In the genomic region with DNA sequence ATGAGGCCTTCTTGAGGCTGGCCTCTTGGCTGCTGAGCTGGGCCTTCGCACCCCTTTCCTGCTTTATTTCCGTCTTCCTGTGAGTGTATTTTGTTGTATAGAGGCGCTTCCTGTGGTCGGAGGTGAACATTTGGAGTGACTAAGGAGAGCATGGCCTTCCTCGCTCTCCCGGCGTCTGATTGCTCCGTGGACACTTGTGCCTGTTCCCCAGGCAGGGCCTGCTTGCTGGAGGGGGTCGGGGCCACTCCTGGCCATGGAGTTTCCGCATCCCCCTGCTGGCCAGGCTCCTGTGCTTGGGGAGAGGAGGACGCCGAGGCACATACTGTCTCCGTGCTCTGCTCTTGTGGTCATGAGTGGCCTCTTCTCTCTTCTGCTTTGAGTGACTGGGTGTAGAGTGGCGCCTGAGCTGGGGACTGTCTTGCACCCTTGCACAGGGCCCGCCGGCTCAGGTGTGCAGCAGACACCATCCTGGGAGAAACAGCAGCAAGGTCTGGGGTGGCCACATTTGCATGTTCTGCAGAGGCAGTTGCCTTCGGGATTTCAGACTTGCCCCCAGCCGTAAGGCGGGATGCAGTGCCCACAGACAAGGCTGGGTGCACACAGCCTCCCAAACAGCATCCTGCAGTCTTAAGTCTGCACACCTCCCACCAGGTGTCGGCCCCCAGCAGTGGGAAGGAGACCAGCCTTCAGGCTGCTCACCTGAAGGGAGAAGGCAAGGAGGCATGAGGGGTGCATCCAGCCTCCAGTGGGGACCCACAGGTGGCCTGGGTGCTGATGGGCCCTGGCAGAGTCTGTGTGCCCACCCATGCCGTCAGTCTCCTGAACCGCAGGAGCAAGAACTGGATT, we compare ENCODE assay signal across 11 cellular contexts. TPM values are rescaled to one million over a fixed set of nuclear protein-coding genes. Genes with fewer than 3 reads are reported as not detected.
A peak's percentile ranks its signal among the peaks of the same experiment; 100 is the strongest.
DNase-seq lines count a peak whose midpoint lies in the region; ATAC-seq and TF ChIP-seq lines count a peak whose summit lies in the region.
"Had no signal": no experiment of that assay in that cellular context is flagged by ENCODE, and none has a peak within 500 bp of the region (broad histone marks: within the 10 kb centered on the region; RNA-seq: fewer than 3 reads in every experiment).

No MANE protein-coding gene starts in this region.

- H3K27ac ChIP-seq in CD8-positive, alpha-beta T cell (ENCODE audit: low read depth, low read length), result peak overlapping the region; percentile 36
- H3K27ac ChIP-seq in dorsolateral prefrontal cortex, result peak overlapping the region in 55 of 59 donors; percentile 13 to 100 (median 89)
- no peak overlapping the region for H3K27ac ChIP-seq in trophoblast cell (ENCODE audit: low read depth, low read length)
- H3K27ac ChIP-seq: epithelial cell of prostate had no signal

- peaks cover 98% of the 10 kb centered on the region for H3K4me1 Mint-ChIP-seq in CD8-positive, alpha-beta T cell (ENCODE audit: low read depth)

- DNase-seq in CD8-positive, alpha-beta T cell, result no peak
- DNase-seq in NCI-H526 treated with DMSO at 0.1 percent for 48 hours (lab: John Stamatoyannopoulos, UW) (peak; percentile 72), dorsolateral prefrontal cortex (peak in 1 of 10 donors; percentile 41), trophoblast cell (no peak), NCI-H1105 (lab: John Stamatoyannopoulos, UW) (no peak), NCI-H748 (lab: John Stamatoyannopoulos, UW; ENCODE audit: unreplicated experiment) (no peak)
- DNase-seq: activated gamma-delta T cell treated with Interleukin-2 at 50 U/mL for 16 hours had no signal

- no peaks in the 10 kb centered on the region for H3K27me3 Mint-ChIP-seq in CD8-positive, alpha-beta T cell (ENCODE audit: low read depth)

- H3K4me2 ChIP-seq in trophoblast cell (ENCODE audit: low read length), result no peak overlapping the region

- peak overlapping the region; percentile 9 for H2AFZ ChIP-seq in trophoblast cell (ENCODE audit: insufficient read depth, low read length, poor library complexity)

- H4K12ac ChIP-seq in trophoblast cell (ENCODE audit: low read depth, low read length), result no peak overlapping the region

- H4K91ac ChIP-seq in trophoblast cell (ENCODE audit: low read depth, low read length), result no peak overlapping the region

- no peak for ATAC-seq in CD8-positive, alpha-beta T cell
- no peak for ATAC-seq in HG02623 (IDR thresholded peaks at IDR 0.05; ENCODE audit: unreplicated experiment)
- ATAC-seq in HG02938 (IDR thresholded peaks at IDR 0.05; ENCODE audit: unreplicated experiment), result no peak

- no peak overlapping the region for H2BK5ac ChIP-seq in trophoblast cell (ENCODE audit: low read depth, low read length, poor library complexity)

- POLR2A ChIA-PET in CD8-positive, alpha-beta T cell (lab: Charles Lee), result interaction anchor here (1.2 to 16.5 kb wide), 4 partner anchors 14 to 130 kb away, joined by 3 to 296 read pairs (median 5); no protein-coding TSS in a partner anchor

- H2BK12ac ChIP-seq in trophoblast cell (ENCODE audit: low read length), result no peak overlapping the region

- no CpG with 5 or more reads among the region's 22 CpGs for WGBS in trophoblast cell (ENCODE audit: extremely low coverage, insufficient coverage, insufficient read length)

- CTCF ChIA-PET in CD8-positive, alpha-beta T cell (lab: Charles Lee), result interaction anchor here (0.9 to 18.1 kb wide), 8 partner anchors 9 to 146 kb away, joined by 3 to 286 read pairs (median 5); no protein-coding TSS in a partner anchor

- H3K27me3 ChIP-seq in CD8-positive, alpha-beta T cell (ENCODE audit: insufficient read depth, low read length), result no peaks in the 10 kb centered on the region
- no peaks in the 10 kb centered on the region for H3K27me3 ChIP-seq in dorsolateral prefrontal cortex
- H3K27me3 ChIP-seq in trophoblast cell (ENCODE audit: insufficient read depth, low read length), result no peaks in the 10 kb centered on the region
- H3K27me3 ChIP-seq: left lung had no signal

- H3K23ac ChIP-seq in trophoblast cell (ENCODE audit: low read length), result no peak overlapping the region

- H3K4me3 ChIP-seq in CD8-positive, alpha-beta T cell (ENCODE audit: low read depth, low read length), result peak overlapping the region; percentile 34
- peak overlapping the region in 12 of 59 donors; percentile 0 to 52 (median 12) for H3K4me3 ChIP-seq in dorsolateral prefrontal cortex
- peak overlapping the region; percentile 16 for H3K4me3 ChIP-seq in trophoblast cell (ENCODE audit: low read depth, low read length)
- H3K4me3 ChIP-seq: left lung had no signal

- no peak for TF ChIP-seq CTCF in CD8-positive, alpha-beta T cell (IDR thresholded peaks at IDR 0.05)
- no peak for TF ChIP-seq CTCF in dorsolateral prefrontal cortex (IDR thresholded peaks at IDR 0.05 in 54 of 56, conservative IDR thresholded peaks at IDR 0.05 in 2 of 56; ENCODE audit: low read depth in 1 of 56, partially characterized antibody in 56 of 56)

- H3K9me3 ChIP-seq in CD8-positive, alpha-beta T cell (ENCODE audit: low read length), result no peaks in the 10 kb centered on the region
- no peaks in the 10 kb centered on the region for H3K9me3 ChIP-seq in trophoblast cell (ENCODE audit: insufficient read depth, low read depth, low read length)
- H3K9me3 ChIP-seq: left lung had no signal

- H3K9me3 Mint-ChIP-seq in CD8-positive, alpha-beta T cell, result no peaks in the 10 kb centered on the region

- peaks cover 99% of the 10 kb centered on the region for H3K4me1 ChIP-seq in CD8-positive, alpha-beta T cell (ENCODE audit: insufficient read depth, low read length)
- H3K4me1 ChIP-seq in trophoblast cell (ENCODE audit: control insufficient read depth in 1 of 2, insufficient read depth in 2 of 2, low read length in 2 of 2), result peaks cover 6 to 16% of the 10 kb centered on the region in 2 experiments

- H3K18ac ChIP-seq in trophoblast cell (ENCODE audit: low read length), result peak overlapping the region; percentile 26

- no peaks in the 10 kb centered on the region for H3K79me1 ChIP-seq in trophoblast cell (ENCODE audit: low read length)

- no peak overlapping the region for H4K8ac ChIP-seq in trophoblast cell (ENCODE audit: low read depth, low read length)

- H3K79me2 ChIP-seq in trophoblast cell (ENCODE audit: control insufficient read depth, insufficient read depth, low read length, poor library complexity), result peaks cover 28% of the 10 kb centered on the region

- H3K9ac ChIP-seq in trophoblast cell (ENCODE audit: low read length), result no peak overlapping the region

- no peak overlapping the region for H2AK5ac ChIP-seq in trophoblast cell (ENCODE audit: low read length)

- no peaks in the 10 kb centered on the region for H3K36me3 ChIP-seq in CD8-positive, alpha-beta T cell (ENCODE audit: insufficient read depth, low read length)
- H3K36me3 ChIP-seq in trophoblast cell (ENCODE audit: control insufficient read depth in 1 of 2, insufficient read depth in 2 of 2, low read length in 2 of 2), result peaks cover 7 to 10% of the 10 kb centered on the region in 2 experiments

- no peak overlapping the region for H2BK120ac ChIP-seq in trophoblast cell (ENCODE audit: insufficient read depth, low read length, poor library complexity)

- H3K4me3 Mint-ChIP-seq in CD8-positive, alpha-beta T cell, result peak overlapping the region; percentile 91

- H3K14ac ChIP-seq in trophoblast cell (ENCODE audit: low read length), result no peak overlapping the region

- H3K4ac ChIP-seq in trophoblast cell (ENCODE audit: low read depth, low read length), result peak overlapping the region; percentile 82

- peaks cover 25% of the 10 kb centered on the region for H3K36me3 Mint-ChIP-seq in CD8-positive, alpha-beta T cell

- intact Hi-C loops in CD8-positive, alpha-beta T cell (cut with DNase I, micrococcal nuclease), result no loop called here
- intact Hi-C loops in dorsolateral prefrontal cortex (cut with DNase I), result no loop called here

- peak overlapping the region; percentile 97 for H3K27ac Mint-ChIP-seq in CD8-positive, alpha-beta T cell

RNA-seq across cellular contexts. Expression of a gene that starts 16.4 kb away (rescaled TPM):
- 100 to 1,000 TPM; 359 to 364 TPM for total RNA-seq in CD8-positive, alpha-beta T cell
- 100 to 1,000 TPM in 101 of 120 experiments, 10 to 100 TPM in 19; 73.4 to 179 (median 116) TPM for total RNA-seq in dorsolateral prefrontal cortex
- 76.0 and 79.4 TPM in 2 replicates for polyA plus RNA-seq in trophoblast cell (2013)
